In the genomic region with DNA sequence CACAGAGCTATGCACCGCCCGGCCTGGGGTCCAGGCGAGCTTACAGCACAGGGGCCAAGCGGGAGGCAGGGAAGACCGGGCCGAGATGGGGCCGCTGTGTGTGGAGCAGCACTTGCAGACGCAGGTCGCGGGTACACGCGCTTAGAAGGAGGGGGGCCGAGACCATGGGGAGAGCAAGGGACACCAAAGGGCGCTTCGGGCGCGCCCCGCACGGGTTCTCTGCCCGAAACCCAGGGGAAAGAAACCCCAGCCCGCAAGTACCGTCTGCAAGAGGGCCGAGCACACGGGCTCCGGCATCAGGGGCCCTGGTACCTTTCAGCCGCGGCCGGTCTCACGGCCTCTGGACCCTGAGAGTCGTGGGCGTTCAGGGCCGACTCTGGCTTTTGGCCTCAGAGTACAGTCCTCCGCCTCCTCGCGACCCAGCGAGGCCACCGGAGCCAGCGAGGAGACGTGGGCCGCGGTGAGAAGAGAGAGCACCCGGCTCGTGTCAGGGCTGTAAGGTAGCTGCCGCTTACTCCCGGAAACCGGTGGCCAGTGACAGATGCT, we compare ENCODE assay signal across 8 cellular contexts. TPM values are rescaled to one million over a fixed set of nuclear protein-coding genes. Genes with fewer than 3 reads are reported as not detected.
DNase-seq lines count a peak whose midpoint lies in the region; ATAC-seq and TF ChIP-seq lines count a peak whose summit lies in the region.

No MANE protein-coding gene starts in this region.

- POLR2A ChIA-PET in Panc1 (lab: Charles Lee): no interaction called here

- H3K27me3 ChIP-seq in Panc1 (ENCODE audit: control insufficient read depth, insufficient read depth, low read length) (no peaks in the 10 kb centered on the region), transverse colon (no peaks in the 10 kb centered on the region)

- H3K27ac ChIP-seq in Panc1 (ENCODE audit: low read length) (peak overlapping the region; percentile 91), transverse colon (peak overlapping the region; percentile 91 to 97 (median 95))

- H3K4me3 ChIP-seq in Panc1 (ENCODE audit: low read depth in 2 of 2, low read length in 2 of 2) (peak overlapping the region; percentile 95 to 99), cardiac fibroblast (replicated peaks in 1 of 2; ENCODE audit: low read depth in 2 of 2, low read length in 2 of 2) (peak overlapping the region; percentile 82 to 89), lower leg skin (ENCODE audit: low read depth, poor library complexity, severe bottlenecking) (peak overlapping the region; percentile 43), transverse colon (peak overlapping the region; percentile 57 to 74 (median 72))

- peak; percentile 68 for DNase-seq in activated effector memory CD4-positive, alpha-beta T cell treated with anti-CD3 and anti-CD28 coated beads, Interleukin-2, amount 50 U/mL, for 16 hours
- no peak for DNase-seq in activated effector memory CD4-positive, alpha-beta T cell treated with Interleukin-2 at 50 U/mL for 16 hours
- DNase-seq in Panc1 (ENCODE audit: low read depth, low spot score) (no peak), cardiac fibroblast (ENCODE audit: low read depth in 2 of 2) (peak; percentile 7 to 13), lower leg skin (ENCODE audit: low spot score in 2 of 2) (peak in 1 of 2 donors; percentile 88), transverse colon (peak; percentile 19), SHP77 (lab: John Stamatoyannopoulos, UW) (no peak)

- WGBS in lower leg skin, 2 donors: 1 to 67% methylated on average over 16 to 46 of the region's 46 CpGs
- 45% methylated on average over 46 of the region's 46 CpGs; no CpG with 5 or more reads in 1 of the 2 donors for WGBS in transverse colon (ENCODE audit: low coverage in 1 of 2), 2 donors

- no peak for TF ChIP-seq POLR2A in lower leg skin (IDR thresholded peaks at IDR 0.05)
- peak; percentile 67 for TF ChIP-seq POLR2A in transverse colon (IDR thresholded peaks at IDR 0.05)

- H3K9me3 ChIP-seq in Panc1 (ENCODE audit: control insufficient read depth, insufficient read depth, low read depth, low read length) (no peaks in the 10 kb centered on the region), transverse colon (no peaks in the 10 kb centered on the region)

- in situ Hi-C loops in Panc1 (cut with HindIII; ENCODE audit: low pct_unique_long_range_greater_than_20kb, low sequenced_read_pairs) (no loop called here), transverse colon (cut with MboI; ENCODE audit: low pct_ligation_motif_present in 1 of 4, low pct_unique_long_range_greater_than_20kb in 1 of 4, low sequenced_read_pairs in 3 of 4) (no loop called here)

- intact Hi-C loops in Panc1 (cut with micrococcal nuclease; ENCODE audit: unreplicated experiment): no loop called here
- intact Hi-C loops in lower leg skin (cut with DNase I; ENCODE audit: low total_unique reads): no loop called here
- intact Hi-C loops in transverse colon (cut with DNase I; ENCODE audit: low total_unique reads): no loop called here

- CTCF ChIA-PET in Panc1 (lab: Charles Lee): interaction anchor here (0.6 to 0.7 kb wide), 3 partner anchors 52 to 426 kb away, joined by 3 read pairs; a partner anchor contains a TSS

- H3K36me3 ChIP-seq in Panc1 (ENCODE audit: control insufficient read depth, insufficient read depth, low read length): no peaks in the 10 kb centered on the region
- H3K36me3 ChIP-seq in transverse colon: no peaks in the 10 kb centered on the region

- BruUV-seq in Panc1 (replicated peaks; lab: Mats Ljungman, UMichigan): no TSS peak

- ATAC-seq in Panc1 (peak; percentile 0), GM21619 (IDR thresholded peaks at IDR 0.05; ENCODE audit: unreplicated experiment) (no peak)

- TF ChIP-seq EP300 in transverse colon (IDR thresholded peaks at IDR 0.05; ENCODE audit: low read depth): no peak

- TF ChIP-seq CTCF in Panc1 (IDR thresholded peaks at IDR 0.05): no peak
- TF ChIP-seq CTCF in cardiac fibroblast (IDR thresholded peaks at IDR 0.05; ENCODE audit: low read depth, low read length): no peak
- no peak for TF ChIP-seq CTCF in lower leg skin (IDR thresholded peaks at IDR 0.05)
- no peak for TF ChIP-seq CTCF in transverse colon (IDR thresholded peaks at IDR 0.05)

- H3K4me1 ChIP-seq in Panc1 (ENCODE audit: control insufficient read depth, insufficient read depth, low read length) (peaks cover 7% of the 10 kb centered on the region; the same call in 1 of the 2 replicates), transverse colon (peaks cover 0 to 7% (median 4%) of the 10 kb centered on the region in 4 donors)

RNA-seq across cellular contexts. Expression of a gene that starts 0.3 kb away (rescaled TPM):
- total RNA-seq in Panc1 (2021; ENCODE audit: unreplicated experiment) (75.0 TPM), lower leg skin (10 to 100 TPM; 16.0 to 22.5 (median 19.3) TPM), transverse colon (10 to 100 TPM; 10.5 to 77.1 (median 30.4) TPM)
- 67.9 TPM for polyA plus RNA-seq in Panc1 (2012; ENCODE audit: insufficient read length)

RNA-seq across cellular contexts. Expression of a gene that starts 8.6 kb away (rescaled TPM):
- not detected for total RNA-seq in Panc1 (2021; ENCODE audit: unreplicated experiment)
- polyA plus RNA-seq in Panc1 (2012; ENCODE audit: insufficient read length): not detected
- not detected for total RNA-seq in lower leg skin
- not detected for total RNA-seq in transverse colon

RNA-seq across cellular contexts. Expression of a gene that starts 57.0 kb away (rescaled TPM):
- total RNA-seq in Panc1 (2021; ENCODE audit: unreplicated experiment): not detected
- polyA plus RNA-seq in Panc1 (2012; ENCODE audit: insufficient read length): not detected
- total RNA-seq in lower leg skin: not detected
- total RNA-seq in transverse colon: not detected

Comparison
In these comparisons a context has a peak if more than half of its experiments do, and no peak if none do; other contexts are left out.
1. DNase-seq: peak in activated effector memory CD4-positive, alpha-beta T cell treated with anti-CD3 and anti-CD28 coated beads, Interleukin-2, amount 50 U/mL, for 16 hours (single experiment), cardiac fibroblast (2 of 2) and transverse colon (single experiment); none in activated effector memory CD4-positive, alpha-beta T cell treated with Interleukin-2 at 50 U/mL for 16 hours (single experiment), Panc1 (single experiment) and SHP77 (0 of 2).
2. H3K4me3 ChIP-seq: peak in every context shown above with its lines; median percentile 97 in Panc1; 86 in cardiac fibroblast; 72 in transverse colon; 43 in lower leg skin.